ENCODE assay signal across 15 cellular contexts in the genomic region with DNA sequence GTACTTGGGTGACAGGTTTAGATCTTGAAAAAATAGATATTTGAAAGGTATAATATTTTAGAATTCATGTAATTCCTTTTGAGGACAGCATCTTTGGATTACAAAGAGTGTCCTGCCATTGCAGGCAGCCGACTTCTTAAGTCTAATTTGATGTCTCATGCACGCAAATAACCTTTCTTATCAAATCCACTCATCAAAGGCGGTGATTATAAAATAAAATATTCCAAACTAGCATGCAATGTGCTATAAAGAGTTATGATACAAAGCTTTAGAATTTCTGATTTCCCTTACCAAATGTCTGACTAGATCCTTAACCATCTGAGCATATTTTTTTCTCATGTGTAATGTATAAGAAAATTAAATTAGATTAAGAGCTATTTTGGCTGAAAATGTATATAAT.
A peak's percentile ranks its signal among the peaks of the same experiment; 100 is the strongest.
DNase-seq lines count a peak whose midpoint lies in the region; ATAC-seq and TF ChIP-seq lines count a peak whose summit lies in the region.
"Had no signal": no experiment of that assay in that cellular context is flagged by ENCODE, and none has a peak within 500 bp of the region (broad histone marks: within the 10 kb centered on the region; RNA-seq: fewer than 3 reads in every experiment).

No MANE protein-coding gene starts in this region.

- ATAC-seq in GM21825 (IDR thresholded peaks at IDR 0.05; ENCODE audit: unreplicated experiment): no peak
- ATAC-seq: GM12878 had no signal

- peak; percentile 14 for DNase-seq in GM04503 (ENCODE audit: low read depth)
- peak; percentile 15 for DNase-seq in M059J (ENCODE audit: low read depth)
- DNase-seq in amniotic epithelial cell (ENCODE audit: low read depth): peak; percentile 60
- peak; percentile 18 for DNase-seq in iris pigment epithelial cell (ENCODE audit: low read depth)
- DNase-seq in NCI-H2171 treated with DMSO at 0.1 percent for 48 hours (lab: John Stamatoyannopoulos, UW): no peak
- DNase-seq in DMS 273 (lab: John Stamatoyannopoulos, UW; ENCODE audit: unreplicated experiment): no peak
- no peak for DNase-seq in BE2C
- DNase-seq: Caco-2; CD8-positive, alpha-beta memory T cell; DMS79; GDM1; GOT3; H9 had no signal

- no peaks in the 10 kb centered on the region for H3K4me1 ChIP-seq in BE2C
- H3K4me1 ChIP-seq: Caco-2 had no signal

- no peaks in the 10 kb centered on the region for H3K9me3 ChIP-seq in BE2C
- H3K9me3 ChIP-seq: Caco-2 had no signal

- no peaks in the 10 kb centered on the region for H3K27me3 ChIP-seq in BE2C

- no peaks in the 10 kb centered on the region for H3K36me3 ChIP-seq in BE2C

- no peak overlapping the region for H3K4me3 ChIP-seq in BE2C (ENCODE audit: low read depth, low read length)
- H3K4me3 ChIP-seq: GM12878 had no signal

- no peak for TF ChIP-seq CTCF in BE2C (IDR thresholded peaks at IDR 0.05; ENCODE audit: low read depth, low read length)

Comparison
In these comparisons a context has a peak if more than half of its experiments do, and no peak if none do; other contexts are left out.
1. DNase-seq: peak in GM04503 (single experiment), M059J (single experiment), amniotic epithelial cell (single experiment) and iris pigment epithelial cell (single experiment); none in NCI-H2171 treated with DMSO at 0.1 percent for 48 hours (single experiment), DMS 273 (single experiment) and BE2C (single experiment).